In the genomic region with DNA sequence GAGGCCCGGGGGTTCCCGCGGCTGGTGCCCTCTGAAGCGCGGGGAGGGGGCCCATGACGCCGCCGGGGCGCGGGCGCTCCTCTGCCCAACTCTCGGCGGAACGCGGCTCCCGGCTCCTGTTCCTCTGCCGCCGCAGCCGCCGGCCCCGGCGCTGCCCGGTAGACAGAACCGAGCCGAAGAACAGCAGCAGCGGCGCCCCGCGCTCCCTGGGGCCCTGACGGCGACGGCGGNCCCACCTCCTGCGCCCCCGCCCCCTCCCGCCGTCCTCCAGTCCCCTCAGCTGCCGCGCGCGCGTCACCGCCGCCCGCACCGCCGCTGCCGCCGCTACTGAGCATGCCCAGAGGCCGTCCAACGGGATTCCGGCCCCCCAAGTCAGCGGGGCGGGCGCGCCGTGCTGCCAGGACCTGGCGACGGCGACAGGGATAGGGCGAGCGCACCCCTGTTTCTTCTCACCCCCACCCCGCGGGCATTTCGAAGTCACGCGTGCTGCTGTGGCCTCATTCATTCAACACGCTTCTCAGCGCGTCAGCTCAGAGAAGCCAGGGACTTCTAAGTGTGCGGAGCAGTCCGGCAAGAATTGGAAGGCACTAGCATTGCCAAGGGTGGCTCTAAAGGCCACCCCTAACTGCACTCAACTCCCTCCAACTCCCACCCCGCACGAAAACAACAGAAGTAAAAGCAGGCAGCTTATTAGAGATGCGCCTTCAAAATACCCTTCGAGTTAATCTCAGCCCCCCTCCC, we compare ENCODE assay signal across 1 cellular context.
TF ChIP-seq lines count a peak whose summit lies in the region.

A gene (minus strand): TSS at position 182 of the 741 bp plus-strand sequence. CDS start 283 bp downstream, outside the sequence.

TF ChIP-seq in HepG2, 621 proteins besides CTCF, POLR2A, EP300 and RAD21 (continued from another document and continues in another):
- TF ChIP-seq ZNF446 (CRISPR knock-in tag; IDR thresholded peaks at IDR 0.05): 0 out of 2 replicates have a peak, but pooled peaks have one; percentile 6
- TF ChIP-seq ZIK1 (CRISPR knock-in tag; IDR thresholded peaks at IDR 0.05; ENCODE audit: borderline replicate concordance, low read depth): peak; percentile 75; the same call in 1 of the 2 replicates
- peak; percentile 86 for TF ChIP-seq SIN3B (IDR thresholded peaks at IDR 0.05; ENCODE audit: low read length)
- TF ChIP-seq SIN3A (IDR thresholded peaks at IDR 0.05; ENCODE audit: borderline replicate concordance, low read depth, low read length): peak; percentile 98
- TF ChIP-seq, protein P1, sequence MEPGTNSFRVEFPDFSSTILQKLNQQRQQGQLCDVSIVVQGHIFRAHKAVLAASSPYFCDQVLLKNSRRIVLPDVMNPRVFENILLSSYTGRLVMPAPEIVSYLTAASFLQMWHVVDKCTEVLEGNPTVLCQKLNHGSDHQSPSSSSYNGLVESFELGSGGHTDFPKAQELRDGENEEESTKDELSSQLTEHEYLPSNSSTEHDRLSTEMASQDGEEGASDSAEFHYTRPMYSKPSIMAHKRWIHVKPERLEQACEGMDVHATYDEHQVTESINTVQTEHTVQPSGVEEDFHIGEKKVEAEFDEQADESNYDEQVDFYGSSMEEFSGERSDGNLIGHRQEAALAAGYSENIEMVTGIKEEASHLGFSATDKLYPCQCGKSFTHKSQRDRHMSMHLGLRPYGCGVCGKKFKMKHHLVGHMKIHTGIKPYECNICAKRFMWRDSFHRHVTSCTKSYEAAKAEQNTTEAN (CRISPR knock-in tag; conservative IDR thresholded peaks at IDR 0.05): peak; percentile 44; the same call in 1 of the 2 replicates
- no peak for TF ChIP-seq ZNF329 (CRISPR knock-in tag; IDR thresholded peaks at IDR 0.05; ENCODE audit: low read depth)
- peak; percentile 50; the same call in 1 of the 2 replicates for TF ChIP-seq ZFP41 (CRISPR knock-in tag; IDR thresholded peaks at IDR 0.05; ENCODE audit: borderline replicate concordance)
- TF ChIP-seq, protein P2, sequence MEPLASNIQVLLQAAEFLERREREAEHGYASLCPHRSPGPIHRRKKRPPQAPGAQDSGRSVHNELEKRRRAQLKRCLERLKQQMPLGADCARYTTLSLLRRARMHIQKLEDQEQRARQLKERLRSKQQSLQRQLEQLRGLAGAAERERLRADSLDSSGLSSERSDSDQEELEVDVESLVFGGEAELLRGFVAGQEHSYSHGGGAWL (CRISPR knock-in tag; IDR thresholded peaks at IDR 0.05): peak; percentile 67; the same call in 1 of the 2 replicates
- TF ChIP-seq ZNF468 (CRISPR knock-in tag; IDR thresholded peaks at IDR 0.05): no peak
- TF ChIP-seq SP140L (CRISPR knock-in tag; IDR thresholded peaks at IDR 0.05; ENCODE audit: borderline replicate concordance): 0 out of 2 replicates have a peak, but pooled peaks have one; percentile 19
- TF ChIP-seq MEIS2 (CRISPR knock-in tag; IDR thresholded peaks at IDR 0.05): 0 out of 2 replicates have a peak, but pooled peaks have one; percentile 65
- TF ChIP-seq HDAC2 (CRISPR knock-in tag; IDR thresholded peaks at IDR 0.05): peak; percentile 14; the same call in 1 of the 2 replicates
- TF ChIP-seq TBX3 (IDR thresholded peaks at IDR 0.05; ENCODE audit: borderline replicate concordance): no peak
- TF ChIP-seq, protein P3, sequence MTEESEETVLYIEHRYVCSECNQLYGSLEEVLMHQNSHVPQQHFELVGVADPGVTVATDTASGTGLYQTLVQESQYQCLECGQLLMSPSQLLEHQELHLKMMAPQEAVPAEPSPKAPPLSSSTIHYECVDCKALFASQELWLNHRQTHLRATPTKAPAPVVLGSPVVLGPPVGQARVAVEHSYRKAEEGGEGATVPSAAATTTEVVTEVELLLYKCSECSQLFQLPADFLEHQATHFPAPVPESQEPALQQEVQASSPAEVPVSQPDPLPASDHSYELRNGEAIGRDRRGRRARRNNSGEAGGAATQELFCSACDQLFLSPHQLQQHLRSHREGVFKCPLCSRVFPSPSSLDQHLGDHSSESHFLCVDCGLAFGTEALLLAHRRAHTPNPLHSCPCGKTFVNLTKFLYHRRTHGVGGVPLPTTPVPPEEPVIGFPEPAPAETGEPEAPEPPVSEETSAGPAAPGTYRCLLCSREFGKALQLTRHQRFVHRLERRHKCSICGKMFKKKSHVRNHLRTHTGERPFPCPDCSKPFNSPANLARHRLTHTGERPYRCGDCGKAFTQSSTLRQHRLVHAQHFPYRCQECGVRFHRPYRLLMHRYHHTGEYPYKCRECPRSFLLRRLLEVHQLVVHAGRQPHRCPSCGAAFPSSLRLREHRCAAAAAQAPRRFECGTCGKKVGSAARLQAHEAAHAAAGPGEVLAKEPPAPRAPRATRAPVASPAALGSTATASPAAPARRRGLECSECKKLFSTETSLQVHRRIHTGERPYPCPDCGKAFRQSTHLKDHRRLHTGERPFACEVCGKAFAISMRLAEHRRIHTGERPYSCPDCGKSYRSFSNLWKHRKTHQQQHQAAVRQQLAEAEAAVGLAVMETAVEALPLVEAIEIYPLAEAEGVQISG (CRISPR knock-in tag; IDR thresholded peaks at IDR 0.05): peak; percentile 60
- TF ChIP-seq ZNF605 (CRISPR knock-in tag; IDR thresholded peaks at IDR 0.05): peak; percentile 69
- TF ChIP-seq, protein P4, sequence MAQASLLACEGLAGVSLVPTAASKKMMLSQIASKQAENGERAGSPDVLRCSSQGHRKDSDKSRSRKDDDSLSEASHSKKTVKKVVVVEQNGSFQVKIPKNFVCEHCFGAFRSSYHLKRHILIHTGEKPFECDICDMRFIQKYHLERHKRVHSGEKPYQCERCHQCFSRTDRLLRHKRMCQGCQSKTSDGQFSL (CRISPR knock-in tag; IDR thresholded peaks at IDR 0.05): peak; percentile 64; the same call in 1 of the 2 replicates
- TF ChIP-seq, protein P5, sequence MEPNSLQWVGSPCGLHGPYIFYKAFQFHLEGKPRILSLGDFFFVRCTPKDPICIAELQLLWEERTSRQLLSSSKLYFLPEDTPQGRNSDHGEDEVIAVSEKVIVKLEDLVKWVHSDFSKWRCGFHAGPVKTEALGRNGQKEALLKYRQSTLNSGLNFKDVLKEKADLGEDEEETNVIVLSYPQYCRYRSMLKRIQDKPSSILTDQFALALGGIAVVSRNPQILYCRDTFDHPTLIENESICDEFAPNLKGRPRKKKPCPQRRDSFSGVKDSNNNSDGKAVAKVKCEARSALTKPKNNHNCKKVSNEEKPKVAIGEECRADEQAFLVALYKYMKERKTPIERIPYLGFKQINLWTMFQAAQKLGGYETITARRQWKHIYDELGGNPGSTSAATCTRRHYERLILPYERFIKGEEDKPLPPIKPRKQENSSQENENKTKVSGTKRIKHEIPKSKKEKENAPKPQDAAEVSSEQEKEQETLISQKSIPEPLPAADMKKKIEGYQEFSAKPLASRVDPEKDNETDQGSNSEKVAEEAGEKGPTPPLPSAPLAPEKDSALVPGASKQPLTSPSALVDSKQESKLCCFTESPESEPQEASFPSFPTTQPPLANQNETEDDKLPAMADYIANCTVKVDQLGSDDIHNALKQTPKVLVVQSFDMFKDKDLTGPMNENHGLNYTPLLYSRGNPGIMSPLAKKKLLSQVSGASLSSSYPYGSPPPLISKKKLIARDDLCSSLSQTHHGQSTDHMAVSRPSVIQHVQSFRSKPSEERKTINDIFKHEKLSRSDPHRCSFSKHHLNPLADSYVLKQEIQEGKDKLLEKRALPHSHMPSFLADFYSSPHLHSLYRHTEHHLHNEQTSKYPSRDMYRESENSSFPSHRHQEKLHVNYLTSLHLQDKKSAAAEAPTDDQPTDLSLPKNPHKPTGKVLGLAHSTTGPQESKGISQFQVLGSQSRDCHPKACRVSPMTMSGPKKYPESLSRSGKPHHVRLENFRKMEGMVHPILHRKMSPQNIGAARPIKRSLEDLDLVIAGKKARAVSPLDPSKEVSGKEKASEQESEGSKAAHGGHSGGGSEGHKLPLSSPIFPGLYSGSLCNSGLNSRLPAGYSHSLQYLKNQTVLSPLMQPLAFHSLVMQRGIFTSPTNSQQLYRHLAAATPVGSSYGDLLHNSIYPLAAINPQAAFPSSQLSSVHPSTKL (CRISPR knock-in tag; IDR thresholded peaks at IDR 0.05): peak; percentile 27; the same call in 1 of the 2 replicates
- TF ChIP-seq PHF21A (CRISPR knock-in tag; IDR thresholded peaks at IDR 0.05): peak; percentile 51
- TF ChIP-seq, protein P6, sequence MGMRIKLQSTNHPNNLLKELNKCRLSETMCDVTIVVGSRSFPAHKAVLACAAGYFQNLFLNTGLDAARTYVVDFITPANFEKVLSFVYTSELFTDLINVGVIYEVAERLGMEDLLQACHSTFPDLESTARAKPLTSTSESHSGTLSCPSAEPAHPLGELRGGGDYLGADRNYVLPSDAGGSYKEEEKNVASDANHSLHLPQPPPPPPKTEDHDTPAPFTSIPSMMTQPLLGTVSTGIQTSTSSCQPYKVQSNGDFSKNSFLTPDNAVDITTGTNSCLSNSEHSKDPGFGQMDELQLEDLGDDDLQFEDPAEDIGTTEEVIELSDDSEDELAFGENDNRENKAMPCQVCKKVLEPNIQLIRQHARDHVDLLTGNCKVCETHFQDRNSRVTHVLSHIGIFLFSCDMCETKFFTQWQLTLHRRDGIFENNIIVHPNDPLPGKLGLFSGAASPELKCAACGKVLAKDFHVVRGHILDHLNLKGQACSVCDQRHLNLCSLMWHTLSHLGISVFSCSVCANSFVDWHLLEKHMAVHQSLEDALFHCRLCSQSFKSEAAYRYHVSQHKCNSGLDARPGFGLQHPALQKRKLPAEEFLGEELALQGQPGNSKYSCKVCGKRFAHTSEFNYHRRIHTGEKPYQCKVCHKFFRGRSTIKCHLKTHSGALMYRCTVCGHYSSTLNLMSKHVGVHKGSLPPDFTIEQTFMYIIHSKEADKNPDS (CRISPR knock-in tag; IDR thresholded peaks at IDR 0.05): no peak
- TF ChIP-seq JARID2 (CRISPR knock-in tag; IDR thresholded peaks at IDR 0.05; ENCODE audit: insufficient replicate concordance): no peak
- peak; percentile 86 for TF ChIP-seq SAP130 (CRISPR knock-in tag; IDR thresholded peaks at IDR 0.05; ENCODE audit: low read depth)
- peak; percentile 78 for TF ChIP-seq PRMT3 (CRISPR knock-in tag; IDR thresholded peaks at IDR 0.05; ENCODE audit: borderline replicate concordance, low read depth)
- TF ChIP-seq TAF1 (CRISPR knock-in tag; IDR thresholded peaks at IDR 0.05): peak; percentile 28
- peak; percentile 90 for TF ChIP-seq HDAC1 (CRISPR knock-in tag; IDR thresholded peaks at IDR 0.05)
- peak; percentile 47 for TF ChIP-seq TEAD3 (CRISPR knock-in tag; optimal IDR thresholded peaks at IDR 0.05; ENCODE audit: borderline replicate concordance)
- peak; percentile 42; the same call in 1 of the 2 replicates for TF ChIP-seq SNAI1 (CRISPR knock-in tag; IDR thresholded peaks at IDR 0.05; ENCODE audit: borderline replicate concordance)
- peak; percentile 40 for TF ChIP-seq ELF3 (CRISPR knock-in tag; IDR thresholded peaks at IDR 0.05)
- TF ChIP-seq MBD4 (IDR thresholded peaks at IDR 0.05; ENCODE audit: borderline replicate concordance, low read length): no peak
- TF ChIP-seq TBX2 (CRISPR knock-in tag; IDR thresholded peaks at IDR 0.05; ENCODE audit: borderline replicate concordance): no peak
- peak; percentile 52 for TF ChIP-seq ZNF777 (CRISPR knock-in tag; IDR thresholded peaks at IDR 0.05)
- TF ChIP-seq, protein P7, sequence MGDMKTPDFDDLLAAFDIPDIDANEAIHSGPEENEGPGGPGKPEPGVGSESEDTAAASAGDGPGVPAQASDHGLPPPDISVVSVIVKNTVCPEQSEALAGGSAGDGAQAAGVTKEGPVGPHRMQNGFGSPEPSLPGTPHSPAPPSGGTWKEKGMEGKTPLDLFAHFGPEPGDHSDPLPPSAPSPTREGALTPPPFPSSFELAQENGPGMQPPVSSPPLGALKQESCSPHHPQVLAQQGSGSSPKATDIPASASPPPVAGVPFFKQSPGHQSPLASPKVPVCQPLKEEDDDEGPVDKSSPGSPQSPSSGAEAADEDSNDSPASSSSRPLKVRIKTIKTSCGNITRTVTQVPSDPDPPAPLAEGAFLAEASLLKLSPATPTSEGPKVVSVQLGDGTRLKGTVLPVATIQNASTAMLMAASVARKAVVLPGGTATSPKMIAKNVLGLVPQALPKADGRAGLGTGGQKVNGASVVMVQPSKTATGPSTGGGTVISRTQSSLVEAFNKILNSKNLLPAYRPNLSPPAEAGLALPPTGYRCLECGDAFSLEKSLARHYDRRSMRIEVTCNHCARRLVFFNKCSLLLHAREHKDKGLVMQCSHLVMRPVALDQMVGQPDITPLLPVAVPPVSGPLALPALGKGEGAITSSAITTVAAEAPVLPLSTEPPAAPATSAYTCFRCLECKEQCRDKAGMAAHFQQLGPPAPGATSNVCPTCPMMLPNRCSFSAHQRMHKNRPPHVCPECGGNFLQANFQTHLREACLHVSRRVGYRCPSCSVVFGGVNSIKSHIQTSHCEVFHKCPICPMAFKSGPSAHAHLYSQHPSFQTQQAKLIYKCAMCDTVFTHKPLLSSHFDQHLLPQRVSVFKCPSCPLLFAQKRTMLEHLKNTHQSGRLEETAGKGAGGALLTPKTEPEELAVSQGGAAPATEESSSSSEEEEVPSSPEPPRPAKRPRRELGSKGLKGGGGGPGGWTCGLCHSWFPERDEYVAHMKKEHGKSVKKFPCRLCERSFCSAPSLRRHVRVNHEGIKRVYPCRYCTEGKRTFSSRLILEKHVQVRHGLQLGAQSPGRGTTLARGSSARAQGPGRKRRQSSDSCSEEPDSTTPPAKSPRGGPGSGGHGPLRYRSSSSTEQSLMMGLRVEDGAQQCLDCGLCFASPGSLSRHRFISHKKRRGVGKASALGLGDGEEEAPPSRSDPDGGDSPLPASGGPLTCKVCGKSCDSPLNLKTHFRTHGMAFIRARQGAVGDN (CRISPR knock-in tag; IDR thresholded peaks at IDR 0.05): peak; percentile 90
- TF ChIP-seq ZBTB7A (CRISPR knock-in tag; IDR thresholded peaks at IDR 0.05): 0 out of 2 replicates have a peak, but pooled peaks have one; percentile 25
- TF ChIP-seq, protein P8, sequence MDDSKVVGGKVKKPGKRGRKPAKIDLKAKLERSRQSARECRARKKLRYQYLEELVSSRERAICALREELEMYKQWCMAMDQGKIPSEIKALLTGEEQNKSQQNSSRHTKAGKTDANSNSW (CRISPR knock-in tag; IDR thresholded peaks at IDR 0.05; ENCODE audit: borderline replicate concordance): 0 out of 2 replicates have a peak, but pooled peaks have one; percentile 17
- peak; percentile 76; the same call in 1 of the 2 replicates for TF ChIP-seq ZNF749 (CRISPR knock-in tag; IDR thresholded peaks at IDR 0.05; ENCODE audit: borderline replicate concordance)
- no peak for TF ChIP-seq ZSCAN20 (CRISPR knock-in tag; IDR thresholded peaks at IDR 0.05; ENCODE audit: borderline replicate concordance)
- peak; percentile 8 for TF ChIP-seq YY1 (IDR thresholded peaks at IDR 0.05; ENCODE audit: insufficient read depth, insufficient replicate concordance, low read depth, low read length)
- peak; percentile 72 for TF ChIP-seq NFYB (CRISPR knock-in tag; IDR thresholded peaks at IDR 0.05)
- peak; percentile 46; the same call in 1 of the 2 replicates for TF ChIP-seq CREB1 (IDR thresholded peaks at IDR 0.05)
- TF ChIP-seq CREB1 (CRISPR knock-in tag; IDR thresholded peaks at IDR 0.05): no peak
- TF ChIP-seq ZNF652 (CRISPR knock-in tag; IDR thresholded peaks at IDR 0.05; ENCODE audit: borderline replicate concordance, low read depth): no peak
- no peak for TF ChIP-seq FOSL1 (CRISPR knock-in tag; IDR thresholded peaks at IDR 0.05; ENCODE audit: borderline replicate concordance)
- TF ChIP-seq, protein P9, sequence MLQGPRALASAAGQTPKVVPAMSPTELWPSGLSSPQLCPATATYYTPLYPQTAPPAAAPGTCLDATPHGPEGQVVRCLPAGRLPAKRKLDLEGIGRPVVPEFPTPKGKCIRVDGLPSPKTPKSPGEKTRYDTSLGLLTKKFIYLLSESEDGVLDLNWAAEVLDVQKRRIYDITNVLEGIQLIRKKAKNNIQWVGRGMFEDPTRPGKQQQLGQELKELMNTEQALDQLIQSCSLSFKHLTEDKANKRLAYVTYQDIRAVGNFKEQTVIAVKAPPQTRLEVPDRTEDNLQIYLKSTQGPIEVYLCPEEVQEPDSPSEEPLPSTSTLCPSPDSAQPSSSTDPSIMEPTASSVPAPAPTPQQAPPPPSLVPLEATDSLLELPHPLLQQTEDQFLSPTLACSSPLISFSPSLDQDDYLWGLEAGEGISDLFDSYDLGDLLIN (CRISPR knock-in tag; IDR thresholded peaks at IDR 0.05; ENCODE audit: borderline replicate concordance): no peak
- TF ChIP-seq ZFP82 (CRISPR knock-in tag; IDR thresholded peaks at IDR 0.05; ENCODE audit: borderline replicate concordance): peak; percentile 48; the same call in 1 of the 2 replicates
